1 cellular context compared by ENCODE assay signal in genomic region chr10:52778511-52779392, GRCh38.
TF ChIP-seq lines count a peak whose summit lies in the region.

No MANE protein-coding gene starts in this region.

TF ChIP-seq in IMR-90, 13 proteins besides CTCF, POLR2A, EP300 and RAD21:
- TF ChIP-seq RCOR1 (IDR thresholded peaks at IDR 0.05; ENCODE audit: insufficient replicate concordance, low read length) (no peak), NFE2L2 (IDR thresholded peaks at IDR 0.05; ENCODE audit: low read depth, low read length) (no peak), ELK1 (IDR thresholded peaks at IDR 0.05; ENCODE audit: borderline replicate concordance, low read depth, low read length) (no peak), BHLHE40 (IDR thresholded peaks at IDR 0.05; ENCODE audit: low read depth, low read length) (no peak), CEBPB (IDR thresholded peaks at IDR 0.05; ENCODE audit: low read depth, low read length) (no peak), CHD1 (IDR thresholded peaks at IDR 0.05; ENCODE audit: low read depth, low read length) (no peak), MXI1 (IDR thresholded peaks at IDR 0.05; ENCODE audit: borderline replicate concordance, low read depth, low read length) (no peak), RFX5 (IDR thresholded peaks at IDR 0.05; ENCODE audit: low read depth, low read length) (no peak), FOS (IDR thresholded peaks at IDR 0.05; ENCODE audit: low read depth, low read length) (no peak), MAFK (IDR thresholded peaks at IDR 0.05; ENCODE audit: low read depth, low read length) (no peak), SMC3 (IDR thresholded peaks at IDR 0.05; ENCODE audit: low read depth, low read length) (no peak), MAZ (IDR thresholded peaks at IDR 0.05; ENCODE audit: borderline replicate concordance, low read depth, low read length) (no peak), USF2 (IDR thresholded peaks at IDR 0.05; ENCODE audit: low read depth, low read length) (no peak)
